ENCODE assay signal across 20 cellular contexts in genomic region chr7:155988421-155988820, GRCh38.
DNase-seq lines count a peak whose midpoint lies in the region; ATAC-seq and TF ChIP-seq lines count a peak whose summit lies in the region.
"Had no signal": no experiment of that assay in that cellular context is flagged by ENCODE, and none has a peak within 500 bp of the region (broad histone marks: within the 10 kb centered on the region; RNA-seq: fewer than 3 reads in every experiment).

No MANE protein-coding gene starts in this region.

- H3K4me3 Mint-ChIP-seq in activated CD4-positive, alpha-beta T cell treated with anti-CD3 and anti-CD28 coated beads, Interleukin-2, amount 10 ng/mL, durations not matched to agents 7 days and 5 days: no peak overlapping the region
- H3K4me3 Mint-ChIP-seq in activated CD4-positive, alpha-beta T cell treated with anti-CD3 and anti-CD28 coated beads, Interleukin-2, amount 10 ng/mL, durations not matched to agents 24 days and 14 days: no peak overlapping the region
- H3K4me3 Mint-ChIP-seq in CD4-positive, alpha-beta T cell: no peak overlapping the region
- H3K4me3 Mint-ChIP-seq in WTC11: no peak overlapping the region
- H3K4me3 Mint-ChIP-seq: B cell; CD8-positive, alpha-beta T cell had no signal

- H3K27ac ChIP-seq in CD4-positive, alpha-beta T cell (ENCODE audit: low read depth, low read length): no peak overlapping the region
- H3K27ac ChIP-seq in suprapubic skin: no peak overlapping the region

- peak overlapping the region; percentile 60 for H3K27ac Mint-ChIP-seq in activated CD4-positive, alpha-beta T cell treated with anti-CD3 and anti-CD28 coated beads, Interleukin-2, amount 10 ng/mL, durations not matched to agents 7 days and 5 days
- no peak overlapping the region for H3K27ac Mint-ChIP-seq in activated CD4-positive, alpha-beta T cell treated with anti-CD3 and anti-CD28 coated beads, Interleukin-2, amount 10 ng/mL, durations not matched to agents 24 days and 14 days
- peak overlapping the region; percentile 49 for H3K27ac Mint-ChIP-seq in CD4-positive, alpha-beta T cell
- no peak overlapping the region for H3K27ac Mint-ChIP-seq in WTC11
- H3K27ac Mint-ChIP-seq: B cell had no signal

- WGBS in suprapubic skin: 89% methylated on average over 5 of the region's 6 CpGs

- peaks cover 5% of the 10 kb centered on the region for H3K9me3 Mint-ChIP-seq in activated CD4-positive, alpha-beta T cell treated with anti-CD3 and anti-CD28 coated beads, Interleukin-2, amount 10 ng/mL, durations not matched to agents 7 days and 5 days
- H3K9me3 Mint-ChIP-seq in activated CD4-positive, alpha-beta T cell treated with anti-CD3 and anti-CD28 coated beads, Interleukin-2, amount 10 ng/mL, durations not matched to agents 24 days and 14 days: peaks cover 6% of the 10 kb centered on the region
- no peaks in the 10 kb centered on the region for H3K9me3 Mint-ChIP-seq in CD4-positive, alpha-beta T cell
- peaks cover 53% of the 10 kb centered on the region for H3K9me3 Mint-ChIP-seq in WTC11
- H3K9me3 Mint-ChIP-seq: CD8-positive, alpha-beta T cell had no signal

- H3K36me3 Mint-ChIP-seq in activated CD4-positive, alpha-beta T cell treated with anti-CD3 and anti-CD28 coated beads, Interleukin-2, amount 10 ng/mL, durations not matched to agents 7 days and 5 days (ENCODE audit: low read depth): peaks cover 2% of the 10 kb centered on the region
- no peaks in the 10 kb centered on the region for H3K36me3 Mint-ChIP-seq in activated CD4-positive, alpha-beta T cell treated with anti-CD3 and anti-CD28 coated beads, Interleukin-2, amount 10 ng/mL, durations not matched to agents 24 days and 14 days (ENCODE audit: low read depth)
- no peaks in the 10 kb centered on the region for H3K36me3 Mint-ChIP-seq in CD4-positive, alpha-beta T cell (ENCODE audit: low read depth)
- H3K36me3 Mint-ChIP-seq in WTC11: peaks cover 31% of the 10 kb centered on the region
- H3K36me3 Mint-ChIP-seq: CD8-positive, alpha-beta T cell had no signal

- H3K9me3 ChIP-seq in CD4-positive, alpha-beta T cell (ENCODE audit: control insufficient read depth, low read length): no peaks in the 10 kb centered on the region
- H3K9me3 ChIP-seq in suprapubic skin: no peaks in the 10 kb centered on the region

- no peaks in the 10 kb centered on the region for H3K27me3 ChIP-seq in CD4-positive, alpha-beta T cell (ENCODE audit: control insufficient read depth, insufficient read depth, low read length)
- no peaks in the 10 kb centered on the region for H3K27me3 ChIP-seq in suprapubic skin

- H3K4me1 Mint-ChIP-seq in activated CD4-positive, alpha-beta T cell treated with anti-CD3 and anti-CD28 coated beads, Interleukin-2, amount 10 ng/mL, durations not matched to agents 7 days and 5 days: peaks cover 19% of the 10 kb centered on the region
- no peaks in the 10 kb centered on the region for H3K4me1 Mint-ChIP-seq in activated CD4-positive, alpha-beta T cell treated with anti-CD3 and anti-CD28 coated beads, Interleukin-2, amount 10 ng/mL, durations not matched to agents 24 days and 14 days
- peaks cover 52% of the 10 kb centered on the region for H3K4me1 Mint-ChIP-seq in CD4-positive, alpha-beta T cell (ENCODE audit: low read depth)
- H3K4me1 Mint-ChIP-seq in WTC11: no peaks in the 10 kb centered on the region
- H3K4me1 Mint-ChIP-seq: B cell had no signal

- peaks cover 16% of the 10 kb centered on the region for H3K27me3 Mint-ChIP-seq in activated CD4-positive, alpha-beta T cell treated with anti-CD3 and anti-CD28 coated beads, Interleukin-2, amount 10 ng/mL, durations not matched to agents 7 days and 5 days
- H3K27me3 Mint-ChIP-seq in activated CD4-positive, alpha-beta T cell treated with anti-CD3 and anti-CD28 coated beads, Interleukin-2, amount 10 ng/mL, durations not matched to agents 24 days and 14 days: peaks cover 12% of the 10 kb centered on the region
- H3K27me3 Mint-ChIP-seq in CD4-positive, alpha-beta T cell: no peaks in the 10 kb centered on the region
- H3K27me3 Mint-ChIP-seq in WTC11 (ENCODE audit: low read depth): peaks cover 8% of the 10 kb centered on the region
- H3K27me3 Mint-ChIP-seq: B cell had no signal

- TF ChIP-seq EP300 in suprapubic skin (IDR thresholded peaks at IDR 0.05): no peak

- TF ChIP-seq CTCF in CD4-positive, alpha-beta T cell (IDR thresholded peaks at IDR 0.05): no peak
- no peak for TF ChIP-seq CTCF in suprapubic skin (IDR thresholded peaks at IDR 0.05)
- TF ChIP-seq CTCF in WTC11 (IDR thresholded peaks at IDR 0.05): no peak

- CTCF ChIA-PET in activated CD4-positive, alpha-beta T cell treated with anti-CD3 and anti-CD28 coated beads, Interleukin-2, amount 10 ng/mL, durations not matched to agents 7 days and 5 days (lab: Charles Lee): no interaction called here
- CTCF ChIA-PET in CD4-positive, alpha-beta T cell (lab: Charles Lee): no interaction called here
- CTCF ChIA-PET in WTC11 (lab: Charles Lee): no interaction called here

- H3K4me1 ChIP-seq in suprapubic skin: no peaks in the 10 kb centered on the region

- intact Hi-C loops in activated CD4-positive, alpha-beta T cell treated with anti-CD3 and anti-CD28 coated beads, Interleukin-2, amount 10 ng/mL, durations not matched to agents 24 days and 14 days (cut with micrococcal nuclease): no loop called here
- intact Hi-C loops in CD4-positive, alpha-beta T cell (cut with DNase I, micrococcal nuclease): loop anchor here in 1 of 2 experiments (5.0 kb wide), 1 partner anchor 104 kb away; no protein-coding TSS in a partner anchor

- TF ChIP-seq POLR2A in suprapubic skin (IDR thresholded peaks at IDR 0.05): no peak

- no peak for ATAC-seq in CD4-positive, alpha-beta T cell (ENCODE audit: poor library complexity)
- no peak for ATAC-seq in WTC11
- no peak for ATAC-seq in HG03025 (IDR thresholded peaks at IDR 0.05; ENCODE audit: low FRiP score, unreplicated experiment)
- ATAC-seq: CD8-positive, alpha-beta T cell; GM12878 had no signal

- POLR2A ChIA-PET in activated CD4-positive, alpha-beta T cell treated with anti-CD3 and anti-CD28 coated beads, Interleukin-2, amount 10 ng/mL, durations not matched to agents 7 days and 5 days (lab: Charles Lee): no interaction called here
- POLR2A ChIA-PET in CD4-positive, alpha-beta T cell (lab: Charles Lee): interaction anchor here (1.1 kb wide), 1 partner anchor 10 kb away, joined by 3 read pairs; no protein-coding TSS in a partner anchor
- POLR2A ChIA-PET in WTC11 (lab: Charles Lee): no interaction called here

- no peak for DNase-seq in activated CD4-positive, alpha-beta T cell treated with anti-CD3 and anti-CD28 coated beads, Interleukin-2, amount 10 ng/mL, durations not matched to agents 7 days and 5 days
- no peak for DNase-seq in activated CD4-positive, alpha-beta T cell treated with anti-CD3 and anti-CD28 coated beads, Interleukin-2, amount 10 ng/mL, durations not matched to agents 24 days and 14 days
- DNase-seq in CD4-positive, alpha-beta T cell: no peak
- DNase-seq in islet precursor cell: peak; percentile 43
- DNase-seq in suprapubic skin (ENCODE audit: low spot score in 2 of 2): peak; percentile 33 to 73
- no peak for DNase-seq in WTC11 (ENCODE audit: low spot score)
- DNase-seq: Calu3, DMS53, EL, KG1, NCI-H1105 treated with DMSO at 0.1 percent for 48 hours, NCI-H1694 treated with DMSO at 0.1 percent for 48 hours, NCI-H2227 treated with DMSO at 0.1 percent for 48 hours, NCI-H510A treated with DMSO at 0.1 percent for 48 hours, NCI-H774, SHP77 had no signal

- H3K4me3 ChIP-seq in suprapubic skin: no peak overlapping the region
- H3K4me3 ChIP-seq: GM12878 had no signal

- no peaks in the 10 kb centered on the region for H3K36me3 ChIP-seq in suprapubic skin

TF ChIP-seq in WTC11, 78 proteins besides CTCF, POLR2A, EP300 and RAD21:
- no peak for TF ChIP-seq ZBTB21 (CRISPR knock-in tag; IDR thresholded peaks at IDR 0.05; ENCODE audit: borderline replicate concordance)
- TF ChIP-seq CDX4 (CRISPR knock-in tag; IDR thresholded peaks at IDR 0.05; ENCODE audit: borderline replicate concordance): no peak
- TF ChIP-seq ZNF121 (CRISPR knock-in tag; IDR thresholded peaks at IDR 0.05): no peak
- no peak for TF ChIP-seq EMX1 (CRISPR knock-in tag; IDR thresholded peaks at IDR 0.05)
- TF ChIP-seq ZNF232 (CRISPR knock-in tag; IDR thresholded peaks at IDR 0.05): no peak
- no peak for TF ChIP-seq FOXP1 (CRISPR knock-in tag; IDR thresholded peaks at IDR 0.05; ENCODE audit: borderline replicate concordance)

Comparison
In these comparisons a context has a peak if more than half of its experiments do, and no peak if none do; other contexts are left out.
1. H3K27ac Mint-ChIP-seq: peak in activated CD4-positive, alpha-beta T cell treated with anti-CD3 and anti-CD28 coated beads, Interleukin-2, amount 10 ng/mL, durations not matched to agents 7 days and 5 days (single experiment) and CD4-positive, alpha-beta T cell (single experiment); none in activated CD4-positive, alpha-beta T cell treated with anti-CD3 and anti-CD28 coated beads, Interleukin-2, amount 10 ng/mL, durations not matched to agents 24 days and 14 days (single experiment) and WTC11 (single experiment).
2. DNase-seq: peak in islet precursor cell (single experiment) and suprapubic skin (2 of 2); none in activated CD4-positive, alpha-beta T cell treated with anti-CD3 and anti-CD28 coated beads, Interleukin-2, amount 10 ng/mL, durations not matched to agents 7 days and 5 days (single experiment), activated CD4-positive, alpha-beta T cell treated with anti-CD3 and anti-CD28 coated beads, Interleukin-2, amount 10 ng/mL, durations not matched to agents 24 days and 14 days (single experiment), CD4-positive, alpha-beta T cell (0 of 10) and WTC11 (single experiment).